ENCODE assay signal across 18 cellular contexts in genomic region chr6:52834481-52834880, GRCh38. TPM values are rescaled to one million over a fixed set of nuclear protein-coding genes. Genes with fewer than 3 reads are reported as not detected.
A peak's percentile ranks its signal among the peaks of the same experiment; 100 is the strongest.
DNase-seq lines count a peak whose midpoint lies in the region; ATAC-seq, FAIRE-seq and TF ChIP-seq lines count a peak whose summit lies in the region.
"Had no signal": no experiment of that assay in that cellular context is flagged by ENCODE, and none has a peak within 500 bp of the region (broad histone marks: within the 10 kb centered on the region; RNA-seq: fewer than 3 reads in every experiment).

No MANE protein-coding gene starts in this region.

- no peak for TF ChIP-seq POLR2A in IMR-90 (IDR thresholded peaks at IDR 0.05; ENCODE audit: low read depth, low read length)

- BruUV-seq in IMR-90 (replicated peaks; lab: Mats Ljungman, UMichigan), result no TSS peak

- no peak overlapping the region for H3K56ac ChIP-seq in IMR-90 (ENCODE audit: extremely low read depth, insufficient read depth, low read length)

- H3K27me3 Mint-ChIP-seq in astrocyte (ENCODE audit: low read depth, unreplicated experiment), result peaks cover 31% of the 10 kb centered on the region

- no peaks in the 10 kb centered on the region for H3K36me3 ChIP-seq in IMR-90 (ENCODE audit: control insufficient read depth, insufficient read depth, low read length)
- H3K36me3 ChIP-seq in astrocyte (ENCODE audit: insufficient read depth, low read length), result no peaks in the 10 kb centered on the region
- H3K36me3 ChIP-seq in osteoblast (ENCODE audit: insufficient read depth, low read length), result no peaks in the 10 kb centered on the region

- no peak overlapping the region for H4K91ac ChIP-seq in IMR-90 (ENCODE audit: insufficient read depth, low read depth, low read length)

- H2BK20ac ChIP-seq in IMR-90 (ENCODE audit: low read depth, low read length), result no peak overlapping the region

- H3K9me1 ChIP-seq in IMR-90 (ENCODE audit: insufficient read depth, low read length), result no peaks in the 10 kb centered on the region; the same call in 1 of the 2 replicates

- H3K36me3 Mint-ChIP-seq in astrocyte (ENCODE audit: low read depth, unreplicated experiment), result no peaks in the 10 kb centered on the region

- FAIRE-seq in astrocyte (lab: Jason Lieb, UNC), result peak; percentile 56
- FAIRE-seq: GM12891, H1 had no signal

- H3K79me2 ChIP-seq in astrocyte (ENCODE audit: insufficient read depth, low read length) (no peaks in the 10 kb centered on the region), osteoblast (ENCODE audit: insufficient read depth, low read length) (no peaks in the 10 kb centered on the region)

- in situ Hi-C loops in IMR-90 (cut with MboI; ENCODE audit: low sequenced_read_pairs), result no loop called here

- H3K14ac ChIP-seq in IMR-90 (replicated peaks; ENCODE audit: low read depth, low read length), result no peak overlapping the region

- no peak overlapping the region for H4K8ac ChIP-seq in IMR-90 (ENCODE audit: low read depth in 2 of 2, low read length in 2 of 2)

- no peak overlapping the region for H3K27ac ChIP-seq in IMR-90 (ENCODE audit: insufficient read depth, low read length)
- no peak overlapping the region for H3K27ac ChIP-seq in astrocyte (ENCODE audit: low read depth, low read length)
- no peak overlapping the region for H3K27ac ChIP-seq in osteoblast (ENCODE audit: low read depth, low read length)
- H3K27ac ChIP-seq: C4-2B, PC-9 had no signal

- peaks cover 5% of the 10 kb centered on the region for H3K9me3 Mint-ChIP-seq in astrocyte (ENCODE audit: unreplicated experiment)

- H3K4me1 ChIP-seq in IMR-90 (ENCODE audit: control insufficient read depth, insufficient read depth, low read length), result no peaks in the 10 kb centered on the region
- H3K4me1 ChIP-seq in astrocyte (ENCODE audit: insufficient read depth, low read length), result no peaks in the 10 kb centered on the region
- H3K4me1 ChIP-seq in osteoblast (ENCODE audit: insufficient read depth, low read length), result peaks cover 11% of the 10 kb centered on the region

- no CpG with 5 or more reads among the region's 1 CpG for WGBS in IMR-90 (ENCODE audit: extremely low coverage in 2 of 2, insufficient read length in 1 of 2), 2 experiments

- H4K20me1 ChIP-seq in IMR-90 (ENCODE audit: insufficient read depth, low read length) (no peaks in the 10 kb centered on the region), astrocyte (ENCODE audit: insufficient read depth, low read length) (no peaks in the 10 kb centered on the region), osteoblast (ENCODE audit: insufficient read depth, low read length) (no peaks in the 10 kb centered on the region)

- H3K4ac ChIP-seq in IMR-90 (ENCODE audit: low read depth, low read length), result no peak overlapping the region

- no peak overlapping the region for H3K4me2 ChIP-seq in IMR-90 (ENCODE audit: low read depth, low read length)
- no peak overlapping the region for H3K4me2 ChIP-seq in astrocyte (ENCODE audit: low read length)
- H3K4me2 ChIP-seq in osteoblast (ENCODE audit: insufficient read depth, low read length), result no peak overlapping the region
- H3K4me2 ChIP-seq: PC-9 had no signal

- H2BK120ac ChIP-seq in IMR-90 (ENCODE audit: low read depth, low read length), result no peak overlapping the region

- DNase-seq in ELR (ENCODE audit: low read depth), result peak; percentile 34
- DNase-seq in IMR-90, result peak; percentile 18
- DNase-seq in astrocyte (ENCODE audit: low read depth), result peak; percentile 33
- peak; percentile 89 for DNase-seq in osteoblast (ENCODE audit: insufficient read length, low spot score, missing footprints)
- no peak for DNase-seq in cerebellum (ENCODE audit: low spot score)
- no peak for DNase-seq in NCI-H1105 treated with DMSO at 0.1 percent for 48 hours (lab: John Stamatoyannopoulos, UW)
- DNase-seq: NCI-H146, NCI-H2081 treated with DMSO at 0.1 percent for 48 hours, NCI-H2227 treated with DMSO at 0.1 percent for 48 hours, NCI-H526 treated with DMSO at 0.1 percent for 48 hours, PC-9, T-helper 1 cell had no signal

- CTCF ChIA-PET in IMR-90 (lab: Yijun Ruan, JAX), result no interaction called here

- no peak overlapping the region for H3K4me3 Mint-ChIP-seq in astrocyte (ENCODE audit: unreplicated experiment)

- H2AFZ ChIP-seq in IMR-90 (replicated peaks; ENCODE audit: low read length, poor library complexity), result no peak overlapping the region
- no peak overlapping the region for H2AFZ ChIP-seq in astrocyte (ENCODE audit: low read depth, low read length)
- H2AFZ ChIP-seq in osteoblast (ENCODE audit: low read length), result no peak overlapping the region
- H2AFZ ChIP-seq: PC-9 had no signal

- dilution Hi-C loops in IMR-90 (cut with HindIII; ENCODE audit: low sequenced_read_pairs, unreplicated experiment), result no loop called here

- no peak overlapping the region for H4K5ac ChIP-seq in IMR-90 (ENCODE audit: low read depth, low read length)

- H3K4me1 Mint-ChIP-seq in astrocyte (ENCODE audit: low read depth, unreplicated experiment), result no peaks in the 10 kb centered on the region

- H2AK9ac ChIP-seq in IMR-90 (replicated peaks; ENCODE audit: low read depth, low read length, poor library complexity), result no peak overlapping the region

- H3K23ac ChIP-seq in IMR-90 (ENCODE audit: low read depth, low read length), result no peak overlapping the region

- H2AK5ac ChIP-seq in IMR-90 (ENCODE audit: low read depth, low read length), result no peak overlapping the region

- intact Hi-C loops in IMR-90 (cut with micrococcal nuclease), result no loop called here

- no peak for TF ChIP-seq RAD21 in IMR-90 (IDR thresholded peaks at IDR 0.05; ENCODE audit: low read length)

- no peak overlapping the region for H2BK5ac ChIP-seq in IMR-90 (ENCODE audit: low read depth, low read length, poor library complexity, severe bottlenecking)

- POLR2A ChIA-PET in IMR-90 (lab: Charles Lee; ENCODE audit: unreplicated experiment), result no interaction called here

- no peaks in the 10 kb centered on the region for H3K79me1 ChIP-seq in IMR-90 (ENCODE audit: low read depth in 1 of 2, low read length in 2 of 2)

- no peak overlapping the region for H3K27ac Mint-ChIP-seq in astrocyte (ENCODE audit: unreplicated experiment)

- ATAC-seq in IMR-90 (ENCODE audit: low read depth) (no peak), GM19395 (IDR thresholded peaks at IDR 0.05; ENCODE audit: unreplicated experiment) (no peak), HG02852 (IDR thresholded peaks at IDR 0.05; ENCODE audit: unreplicated experiment) (no peak)

- H2BK15ac ChIP-seq in IMR-90 (ENCODE audit: low read depth, low read length), result no peak overlapping the region

- H3K4me3 ChIP-seq in IMR-90 (ENCODE audit: insufficient read depth, low read depth, low read length) (no peak overlapping the region), astrocyte (ENCODE audit: insufficient read depth, low read depth, low read length) (no peak overlapping the region), osteoblast (ENCODE audit: insufficient read depth, low read length) (no peak overlapping the region)
- H3K4me3 ChIP-seq: PC-9 had no signal

- no peak overlapping the region for H3K9ac ChIP-seq in IMR-90 (ENCODE audit: low read depth, low read length)
- no peak overlapping the region for H3K9ac ChIP-seq in astrocyte (ENCODE audit: low read length)

- H3K18ac ChIP-seq in IMR-90 (ENCODE audit: low read depth, low read length), result no peak overlapping the region

- TF ChIP-seq CTCF in IMR-90 (conservative IDR thresholded peaks at IDR 0.05; ENCODE audit: low read depth, low read length), result no peak
- no peak for TF ChIP-seq CTCF in astrocyte (IDR thresholded peaks at IDR 0.05; ENCODE audit: insufficient read depth, low read depth, low read length)
- no peak for TF ChIP-seq CTCF in osteoblast (IDR thresholded peaks at IDR 0.05; ENCODE audit: extremely low read depth, low read depth, low read length)

- H3K27me3 ChIP-seq in IMR-90 (ENCODE audit: control insufficient read depth, insufficient read depth, low read length) (peaks cover 15% of the 10 kb centered on the region), astrocyte (ENCODE audit: insufficient read depth, low read length) (peaks cover 8% of the 10 kb centered on the region), osteoblast (ENCODE audit: insufficient read depth, low read length) (peaks cover 4% of the 10 kb centered on the region)

- no peaks in the 10 kb centered on the region for H3K9me3 ChIP-seq in IMR-90 (ENCODE audit: control insufficient read depth, insufficient read depth, low read length)
- no peaks in the 10 kb centered on the region for H3K9me3 ChIP-seq in astrocyte (ENCODE audit: insufficient read depth, low read depth, low read length)
- no peaks in the 10 kb centered on the region for H3K9me3 ChIP-seq in osteoblast (ENCODE audit: low read depth, low read length)

TF ChIP-seq in IMR-90, 13 proteins besides CTCF, POLR2A, EP300 and RAD21:
- TF ChIP-seq USF2 (IDR thresholded peaks at IDR 0.05; ENCODE audit: low read depth, low read length) (no peak), ELK1 (IDR thresholded peaks at IDR 0.05; ENCODE audit: borderline replicate concordance, low read depth, low read length) (no peak)

RNA-seq across cellular contexts. Expression of gene GSTA5, which starts 6.1 kb away (rescaled TPM):
- total RNA-seq in IMR-90 (2012; rRNA removed) (not detected in 2 replicates), astrocyte (not detected in 2 replicates), osteoblast (not detected in 2 replicates), cerebellum (not detected)
- not detected in 2 replicates for polyA plus RNA-seq in IMR-90 (2012; rRNA removed)
- polyA plus RNA-seq in IMR-90 (2012; cell fraction: cytosol; rRNA removed), result not detected in 2 replicates
- polyA plus RNA-seq in IMR-90 (2012; cell fraction: nucleus; rRNA removed; ENCODE audit: low replicate concordance), result not detected in 2 replicates
- total RNA-seq: H1, PC-9 had no signal
- polyA plus RNA-seq: AG04450, H1 had no signal

RNA-seq across cellular contexts. Expression of gene GSTA1, which starts 30.9 kb away (rescaled TPM):
- 0.18 and 0.28 TPM in 2 replicates for total RNA-seq in IMR-90 (2012; rRNA removed)
- polyA plus RNA-seq in IMR-90 (2012; rRNA removed), result 0.31 and 0.32 TPM in 2 replicates
- polyA plus RNA-seq in IMR-90 (2012; cell fraction: cytosol; rRNA removed), result 0.05 and 0.10 TPM in 2 replicates
- polyA plus RNA-seq in IMR-90 (2012; cell fraction: nucleus; rRNA removed; ENCODE audit: low replicate concordance), result not detected in 2 replicates
- total RNA-seq in astrocyte, result 0.38 and 0.39 TPM in 2 replicates
- not detected in 2 replicates for total RNA-seq in osteoblast
- total RNA-seq in cerebellum, result not detected
- total RNA-seq: H1, PC-9 had no signal
- polyA plus RNA-seq: AG04450 had no signal

Comparison
In these comparisons a context has a peak if more than half of its experiments do, and no peak if none do; other contexts are left out.
1. DNase-seq: peak in ELR (single experiment), IMR-90 (single experiment), astrocyte (single experiment) and osteoblast (single experiment); none in cerebellum (single experiment) and NCI-H1105 treated with DMSO at 0.1 percent for 48 hours (single experiment).